ENCODE assay signal across 14 cellular contexts in the genomic region with DNA sequence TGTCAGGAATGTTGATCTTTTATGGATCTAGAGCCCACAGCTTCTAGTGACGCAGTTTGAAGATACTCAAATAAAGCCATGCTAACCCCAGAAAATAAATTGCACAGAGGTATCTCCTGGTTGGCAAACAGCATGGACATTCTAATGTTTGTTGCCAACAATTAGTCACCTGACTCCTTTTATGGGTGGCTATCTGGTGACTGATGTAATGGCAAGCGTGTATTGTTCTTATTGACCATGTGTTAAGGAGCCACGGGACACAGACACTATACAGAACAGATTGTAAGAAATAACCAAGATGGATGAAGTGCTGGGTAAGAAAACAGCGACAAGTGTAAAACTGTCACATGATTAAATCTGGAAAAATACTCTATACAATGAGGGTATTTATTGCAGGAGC.
DNase-seq lines count a peak whose midpoint lies in the region; ATAC-seq and TF ChIP-seq lines count a peak whose summit lies in the region.
"Had no signal": no experiment of that assay in that cellular context is flagged by ENCODE, and none has a peak within 500 bp of the region (broad histone marks: within the 10 kb centered on the region; RNA-seq: fewer than 3 reads in every experiment).

No MANE protein-coding gene starts in this region.

- H4K8ac ChIP-seq in trophoblast cell (ENCODE audit: low read depth, low read length): no peak overlapping the region

- H2BK12ac ChIP-seq in trophoblast cell (ENCODE audit: low read length): peak overlapping the region; percentile 95

- H3K36me3 ChIP-seq in esophagus muscularis mucosa (no peaks in the 10 kb centered on the region), trophoblast cell (ENCODE audit: control insufficient read depth in 1 of 2, insufficient read depth in 2 of 2, low read length in 2 of 2) (no peaks in the 10 kb centered on the region), psoas muscle (ENCODE audit: insufficient read depth in 1 of 2, low read depth in 1 of 2) (no peaks in the 10 kb centered on the region)

- no peak overlapping the region for H3K9ac ChIP-seq in trophoblast cell (ENCODE audit: low read length)
- H3K9ac ChIP-seq: KMS-11 had no signal

- H3K9me3 ChIP-seq in esophagus muscularis mucosa: no peaks in the 10 kb centered on the region
- no peaks in the 10 kb centered on the region for H3K9me3 ChIP-seq in trophoblast cell (ENCODE audit: insufficient read depth, low read depth, low read length)
- no peaks in the 10 kb centered on the region for H3K9me3 ChIP-seq in psoas muscle

- H2AFZ ChIP-seq in trophoblast cell (ENCODE audit: insufficient read depth, low read length, poor library complexity): no peak overlapping the region

- H2BK120ac ChIP-seq in trophoblast cell (ENCODE audit: insufficient read depth, low read length, poor library complexity): peak overlapping the region; percentile 92

- no peak for TF ChIP-seq POLR2A in esophagus muscularis mucosa (IDR thresholded peaks at IDR 0.05; ENCODE audit: low read depth)

- peaks cover 11% of the 10 kb centered on the region for H3K36me3 Mint-ChIP-seq in Calu3 (ENCODE audit: insufficient read depth, unreplicated experiment)
- H3K36me3 Mint-ChIP-seq: naive thymus-derived CD4-positive, alpha-beta T cell; stimulated activated naive B cell treated with anti-CD40 and anti-IgM and Interleukin-4, amounts not matched to agents 10 μg/mL and 1 μg/mL and 100 μg/mL, for 72 hours had no signal

- H3K4me1 ChIP-seq in esophagus muscularis mucosa: peaks cover 18 to 44% (median 27%) of the 10 kb centered on the region in 4 donors
- H3K4me1 ChIP-seq in trophoblast cell (ENCODE audit: control insufficient read depth in 1 of 2, insufficient read depth in 2 of 2, low read length in 2 of 2): peaks cover 5 to 11% of the 10 kb centered on the region in 2 experiments
- H3K4me1 ChIP-seq in psoas muscle: no peaks in the 10 kb centered on the region

- H4K91ac ChIP-seq in trophoblast cell (ENCODE audit: low read depth, low read length): peak overlapping the region; percentile 86

- no peak overlapping the region for H3K23ac ChIP-seq in trophoblast cell (ENCODE audit: low read length)

- 46% methylated on average over 4 of the region's 4 CpGs for WGBS in esophagus muscularis mucosa
- WGBS in trophoblast cell (ENCODE audit: extremely low coverage, insufficient coverage, insufficient read length): no CpG with 5 or more reads among the region's 4 CpGs
- WGBS in psoas muscle, 3 donors: 84 to 89% (median 89%) methylated on average over 4 of the region's 4 CpGs

- peaks cover 42% of the 10 kb centered on the region for H3K4me1 Mint-ChIP-seq in Calu3 (ENCODE audit: low read depth, unreplicated experiment)
- H3K4me1 Mint-ChIP-seq: naive thymus-derived CD4-positive, alpha-beta T cell had no signal

- H3K27me3 ChIP-seq in esophagus muscularis mucosa: no peaks in the 10 kb centered on the region
- H3K27me3 ChIP-seq in trophoblast cell (ENCODE audit: insufficient read depth, low read length): no peaks in the 10 kb centered on the region
- H3K27me3 ChIP-seq in psoas muscle (ENCODE audit: insufficient read depth in 3 of 3, low read length in 2 of 3): peaks cover 0 to 1% (median 0%) of the 10 kb centered on the region in 3 donors

- peak overlapping the region; percentile 35 for H3K4me3 Mint-ChIP-seq in Calu3 (ENCODE audit: low read depth, unreplicated experiment)
- H3K4me3 Mint-ChIP-seq: naive thymus-derived CD4-positive, alpha-beta T cell; stimulated activated naive B cell treated with anti-CD40 and anti-IgM and Interleukin-4, amounts not matched to agents 10 μg/mL and 1 μg/mL and 100 μg/mL, for 72 hours had no signal

- H3K79me2 ChIP-seq in trophoblast cell (ENCODE audit: control insufficient read depth, insufficient read depth, low read length, poor library complexity): peaks cover 6% of the 10 kb centered on the region

- intact Hi-C loops in Calu3 (cut with micrococcal nuclease; ENCODE audit: unreplicated experiment): loop anchor here (2.0 kb wide), 1 partner anchor 166 kb away; no protein-coding TSS in a partner anchor
- intact Hi-C loops in esophagus muscularis mucosa (cut with DNase I): no loop called here
- intact Hi-C loops in psoas muscle (cut with DNase I): no loop called here

- no peak for ATAC-seq in psoas muscle
- no peak for ATAC-seq in esophagus mucosa

- CTCF ChIA-PET in Calu3 (lab: Charles Lee): no interaction called here

- no peak overlapping the region for H4K12ac ChIP-seq in trophoblast cell (ENCODE audit: low read depth, low read length)

- H2BK5ac ChIP-seq in trophoblast cell (ENCODE audit: low read depth, low read length, poor library complexity): peak overlapping the region; percentile 69

- BruUV-seq in Calu3 (replicated peaks; lab: Mats Ljungman, UMichigan): no TSS peak

- DNase-seq in Calu3: no peak
- DNase-seq in NCI-H2029 (lab: John Stamatoyannopoulos, UW): peak; percentile 37
- no peak for DNase-seq in esophagus muscularis mucosa (ENCODE audit: extremely low spot score)
- DNase-seq in trophoblast cell: no peak
- no peak for DNase-seq in psoas muscle
- no peak for DNase-seq in SW480 (ENCODE audit: low spot score)
- no peak for DNase-seq in stimulated activated CD4-positive, alpha-beta T cell treated with anti-CD3 and anti-CD28 coated beads, Interleukin-12 subunit alpha, Interleukin-12 subunit beta, amount 100 ng/mL, for 4 hours
- DNase-seq: activated CD4-positive, CD25-positive, alpha-beta regulatory T cell; activated gamma-delta T cell treated with Interleukin-2 at 50 U/mL for 16 hours; naive thymus-derived CD4-positive, alpha-beta T cell; stimulated activated naive B cell treated with anti-CD40 and anti-IgM and Interleukin-4, amounts not matched to agents 10 μg/mL and 1 μg/mL and 100 μg/mL, for 72 hours had no signal

- TF ChIP-seq EP300 in esophagus muscularis mucosa (IDR thresholded peaks at IDR 0.05): no peak

- no peak overlapping the region for H3K4me2 ChIP-seq in trophoblast cell (ENCODE audit: low read length)
- H3K4me2 ChIP-seq: KMS-11 had no signal

- H3K9me3 Mint-ChIP-seq in Calu3 (ENCODE audit: low read depth, unreplicated experiment): no peaks in the 10 kb centered on the region
- H3K9me3 Mint-ChIP-seq: stimulated activated naive B cell treated with anti-CD40 and anti-IgM and Interleukin-4, amounts not matched to agents 10 μg/mL and 1 μg/mL and 100 μg/mL, for 72 hours had no signal

- H3K18ac ChIP-seq in trophoblast cell (ENCODE audit: low read length): no peak overlapping the region

- H3K27ac ChIP-seq in esophagus muscularis mucosa (replicated peaks in 1 of 4) (peak overlapping the region in 3 of 4 donors; percentile 2 to 48 (median 12)), trophoblast cell (ENCODE audit: low read depth, low read length) (no peak overlapping the region), psoas muscle (no peak overlapping the region)
- H3K27ac ChIP-seq: KMS-11, skin epidermis had no signal

- H3K4ac ChIP-seq in trophoblast cell (ENCODE audit: low read depth, low read length): peak overlapping the region; percentile 27

- H2AK5ac ChIP-seq in trophoblast cell (ENCODE audit: low read length): peak overlapping the region; percentile 72

- H3K4me3 ChIP-seq in esophagus muscularis mucosa (no peak overlapping the region), trophoblast cell (ENCODE audit: low read depth, low read length) (no peak overlapping the region), psoas muscle (no peak overlapping the region)
- H3K4me3 ChIP-seq: skin epidermis had no signal

- H3K14ac ChIP-seq in trophoblast cell (ENCODE audit: low read length): peak overlapping the region; percentile 8

- peak overlapping the region; percentile 95 for H3K27ac Mint-ChIP-seq in Calu3 (ENCODE audit: unreplicated experiment)
- H3K27ac Mint-ChIP-seq: naive thymus-derived CD4-positive, alpha-beta T cell; stimulated activated naive B cell treated with anti-CD40 and anti-IgM and Interleukin-4, amounts not matched to agents 10 μg/mL and 1 μg/mL and 100 μg/mL, for 72 hours had no signal

- peaks cover 24% of the 10 kb centered on the region for H3K79me1 ChIP-seq in trophoblast cell (ENCODE audit: low read length)

- H3K27me3 Mint-ChIP-seq in Calu3 (ENCODE audit: unreplicated experiment): no peaks in the 10 kb centered on the region
- H3K27me3 Mint-ChIP-seq: naive thymus-derived CD4-positive, alpha-beta T cell; stimulated activated naive B cell treated with anti-CD40 and anti-IgM and Interleukin-4, amounts not matched to agents 10 μg/mL and 1 μg/mL and 100 μg/mL, for 72 hours had no signal

- TF ChIP-seq CTCF in Calu3 (IDR thresholded peaks at IDR 0.05; ENCODE audit: unreplicated experiment) (no peak), esophagus muscularis mucosa (IDR thresholded peaks at IDR 0.05) (no peak), psoas muscle (IDR thresholded peaks at IDR 0.05) (no peak)

Comparison
In these comparisons a context has a peak if more than half of its experiments do, and no peak if none do; other contexts are left out.
1. H3K27ac ChIP-seq: peak in esophagus muscularis mucosa (3 of 4); none in trophoblast cell (single experiment) and psoas muscle (single experiment).